In the genomic region with DNA sequence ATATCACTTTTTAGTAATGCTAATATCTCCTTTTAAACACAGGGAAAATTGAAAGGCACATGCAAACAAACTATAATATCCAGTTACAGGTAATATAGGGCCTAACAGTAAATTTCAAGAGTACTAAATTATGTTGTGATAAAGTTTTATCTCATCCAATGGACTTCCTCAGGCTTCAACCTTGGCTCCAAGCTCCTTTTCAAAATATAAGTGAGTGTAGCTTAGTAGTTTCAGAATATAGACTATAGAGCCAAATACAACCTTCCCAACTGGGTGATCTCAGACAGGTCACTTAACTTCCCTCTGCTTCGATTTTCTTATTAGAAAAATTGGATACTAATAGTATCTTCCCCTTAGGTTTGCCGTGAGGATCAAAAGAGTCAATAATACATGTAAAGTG, we compare ENCODE assay signal across 18 cellular contexts.
A peak's percentile ranks its signal among the peaks of the same experiment; 100 is the strongest.
DNase-seq lines count a peak whose midpoint lies in the region; ATAC-seq, FAIRE-seq and TF ChIP-seq lines count a peak whose summit lies in the region.
"Had no signal": no experiment of that assay in that cellular context is flagged by ENCODE, and none has a peak within 500 bp of the region (broad histone marks: within the 10 kb centered on the region; RNA-seq: fewer than 3 reads in every experiment).

No MANE protein-coding gene starts in this region.

- H3K4me1 ChIP-seq in K562 (replicated peaks in 1 of 2; ENCODE audit: control insufficient read depth in 2 of 2, insufficient read depth in 2 of 2, low read length in 2 of 2) = peaks cover 0 to 16% of the 10 kb centered on the region in 2 experiments; a peak in 4 of 5 replicates
- peaks cover 23% of the 10 kb centered on the region for H3K4me1 ChIP-seq in lower lobe of right lung
- H3K4me1 ChIP-seq in sigmoid colon = peaks cover 0 to 81% (median 64%) of the 10 kb centered on the region in 4 donors
- no peaks in the 10 kb centered on the region for H3K4me1 ChIP-seq in BE2C
- no peaks in the 10 kb centered on the region for H3K4me1 ChIP-seq in Karpas-422 (ENCODE audit: low read length)

- H2AFZ ChIP-seq in K562 (ENCODE audit: low read depth, low read length) = peak overlapping the region; percentile 93
- H2AFZ ChIP-seq in Karpas-422 (ENCODE audit: low read length) = no peak overlapping the region

- H3K4me3 ChIP-seq in AG04450 (ENCODE audit: low read depth, low read length) = no peak overlapping the region
- no peak overlapping the region for H3K4me3 ChIP-seq in K562
- H3K4me3 ChIP-seq in lower lobe of right lung = no peak overlapping the region
- no peak overlapping the region for H3K4me3 ChIP-seq in sigmoid colon
- no peak overlapping the region for H3K4me3 ChIP-seq in BE2C (ENCODE audit: low read depth, low read length)
- H3K4me3 ChIP-seq in Karpas-422 (ENCODE audit: low read length) = no peak overlapping the region
- H3K4me3 ChIP-seq: Peyer's patch, spleen had no signal

- H3K9me3 ChIP-seq in AG04450 (ENCODE audit: control insufficient read depth, insufficient read depth, low read length) (no peaks in the 10 kb centered on the region), K562 (replicated peaks; ENCODE audit: control insufficient read depth, insufficient read depth, low read depth, low read length) (no peaks in the 10 kb centered on the region), lower lobe of right lung (no peaks in the 10 kb centered on the region), sigmoid colon (no peaks in the 10 kb centered on the region), BE2C (no peaks in the 10 kb centered on the region), Karpas-422 (ENCODE audit: low read length) (no peaks in the 10 kb centered on the region)
- H3K9me3 ChIP-seq: Peyer's patch had no signal

- H3K9me2 ChIP-seq in Karpas-422 (replicated peaks; ENCODE audit: insufficient read depth, low read length) = no peaks in the 10 kb centered on the region; the same call in 1 of the 2 replicates

- intact Hi-C loops in K562 (cut with micrococcal nuclease) = no loop called here
- intact Hi-C loops in lower lobe of right lung (cut with DNase I) = no loop called here
- intact Hi-C loops in sigmoid colon (cut with DNase I) = loop anchor here (2.0 to 5.0 kb wide), 2 partner anchors 237 to 1231 kb away; a partner anchor contains a TSS
- intact Hi-C loops in left colon (cut with DNase I, micrococcal nuclease) = no loop called here

- no peak for DNase-seq in AG04450 (ENCODE audit: low read depth, low spot score)
- DNase-seq in K562 (ENCODE audit: extremely low read depth in 1 of 4, low spot score in 3 of 4) = no peak
- no peak for DNase-seq in lower lobe of right lung
- DNase-seq in sigmoid colon = no peak
- no peak for DNase-seq in BE2C
- DNase-seq in left colon = no peak
- no peak for DNase-seq in Karpas-422
- DNase-seq in NCI-H748 treated with DMSO at 0.1 percent for 48 hours (lab: John Stamatoyannopoulos, UW) = no peak
- DNase-seq: activated CD4-positive, alpha-beta memory T cell treated with anti-CD3 and anti-CD28 coated beads for 36 hours; activated T-cell treated with anti-CD3 and anti-CD28 coated beads, Interleukin-2, amount 50 U/mL, for 4 hours; effector CD4-positive, alpha-beta T cell; NCI-H1092; NCI-H2107; spleen had no signal

- no peaks in the 10 kb centered on the region for H3K27me3 ChIP-seq in AG04450 (ENCODE audit: control insufficient read depth, insufficient read depth, low read length)
- H3K27me3 ChIP-seq in K562 (ENCODE audit: control insufficient read depth in 2 of 2, insufficient read depth in 2 of 2, low read length in 2 of 2) = no peaks in the 10 kb centered on the region
- no peaks in the 10 kb centered on the region for H3K27me3 ChIP-seq in lower lobe of right lung (ENCODE audit: low read depth)
- H3K27me3 ChIP-seq in sigmoid colon = no peaks in the 10 kb centered on the region
- no peaks in the 10 kb centered on the region for H3K27me3 ChIP-seq in BE2C
- no peaks in the 10 kb centered on the region for H3K27me3 ChIP-seq in Karpas-422 (ENCODE audit: low read length)
- H3K27me3 ChIP-seq: Peyer's patch, spleen had no signal

- POLR2A ChIA-PET in AG04450 (lab: Yijun Ruan, JAX) (no interaction called here), K562 (lab: Yijun Ruan, JAX) (no interaction called here)

- no peak for TF ChIP-seq RAD21 in K562 (CRISPR knock-in tag; conservative IDR thresholded peaks at IDR 0.05 in 1 of 2, IDR thresholded peaks at IDR 0.05 in 1 of 2)

- TF ChIP-seq POLR2A in K562 (conservative IDR thresholded peaks at IDR 0.05) = no peak
- no peak for TF ChIP-seq POLR2A in sigmoid colon (IDR thresholded peaks at IDR 0.05)

- in situ Hi-C loops in K562 (cut with MboI) = no loop called here

- peak overlapping the region; percentile 84 for H3K27ac ChIP-seq in AG04450 (ENCODE audit: low read depth, low read length)
- H3K27ac ChIP-seq in K562 (ENCODE audit: extremely low read depth, low read depth, low read length) = peak overlapping the region; percentile 28; the same call in 2 of the 3 replicates
- peak overlapping the region; percentile 78 for H3K27ac ChIP-seq in lower lobe of right lung
- H3K27ac ChIP-seq in sigmoid colon = peak overlapping the region; percentile 78 to 90 (median 86)
- H3K27ac ChIP-seq in Karpas-422 (ENCODE audit: low read length) = no peak overlapping the region

- no peak for FAIRE-seq in K562 (lab: Jason Lieb, UNC)
- FAIRE-seq: urothelium cell line had no signal

- ATAC-seq in K562 (peak; percentile 27; the same call in 2 of the 3 replicates), lower lobe of right lung (no peak), left colon (no peak)
- ATAC-seq: activated naive CD4-positive, alpha-beta T cell treated with anti-CD3 and anti-CD28 coated beads, Interleukin-2, amount 50 U/mL, for 72 hours; activated T-cell treated with anti-CD3 and anti-CD28 coated beads, Interleukin-2, amount 50 U/mL, for 4 hours; stimulated activated effector memory CD8-positive, alpha-beta T cell treated with anti-CD3 and anti-CD28 coated beads, Interleukin-12 subunit alpha, Interleukin-12 subunit beta, amount 100 ng/mL, for 72 hours had no signal

- 0 out of 2 replicates have a peak overlapping the region, but pooled peaks have one; percentile 1 for H3K4me2 ChIP-seq in K562 (ENCODE audit: insufficient read depth, low read length)
- H3K4me2 ChIP-seq in Karpas-422 (ENCODE audit: low read depth, low read length, poor library complexity, severe bottlenecking) = no peak overlapping the region

- H3K79me2 ChIP-seq in K562 (ENCODE audit: control insufficient read depth, insufficient read depth, low read length) (no peaks in the 10 kb centered on the region), Karpas-422 (ENCODE audit: low read length) (no peaks in the 10 kb centered on the region)

- H3K9me1 ChIP-seq in K562 (ENCODE audit: control insufficient read depth, insufficient read depth, low read length) = no peaks in the 10 kb centered on the region

- WGBS in K562 (ENCODE audit: insufficient coverage, low coverage, missing lambda C conversion rate) = 14% methylated on average over 2 of the region's 2 CpGs
- 70 to 75% methylated on average over 2 of the region's 2 CpGs for WGBS in sigmoid colon, 2 donors

- TF ChIP-seq EP300 in K562 (IDR thresholded peaks at IDR 0.05; ENCODE audit: low read length) = no peak
- TF ChIP-seq EP300 in sigmoid colon (IDR thresholded peaks at IDR 0.05) = no peak

- no peaks in the 10 kb centered on the region for H3K36me3 ChIP-seq in K562 (ENCODE audit: control insufficient read depth, insufficient read depth, low read length)
- H3K36me3 ChIP-seq in lower lobe of right lung = no peaks in the 10 kb centered on the region
- no peaks in the 10 kb centered on the region for H3K36me3 ChIP-seq in sigmoid colon
- no peaks in the 10 kb centered on the region for H3K36me3 ChIP-seq in BE2C
- H3K36me3 ChIP-seq in Karpas-422 (ENCODE audit: insufficient read depth, low read length) = no peaks in the 10 kb centered on the region
- H3K36me3 ChIP-seq: Peyer's patch, spleen had no signal

- H3K9ac ChIP-seq in K562 (ENCODE audit: insufficient read depth in 1 of 2, low read depth in 2 of 2, low read length in 2 of 2) (no peak overlapping the region), Karpas-422 (ENCODE audit: low read length) (no peak overlapping the region)

- BruUV-seq in K562 (replicated peaks; lab: Mats Ljungman, UMichigan) = no TSS peak

- TF ChIP-seq CTCF in AG04450 (IDR thresholded peaks at IDR 0.05; ENCODE audit: low read depth, low read length) (no peak), K562 (IDR thresholded peaks at IDR 0.05 in 2 of 3, conservative IDR thresholded peaks at IDR 0.05 in 1 of 3; ENCODE audit: insufficient read depth in 2 of 3, low read depth in 1 of 3, low read length in 3 of 3) (no peak), lower lobe of right lung (IDR thresholded peaks at IDR 0.05) (no peak), sigmoid colon (IDR thresholded peaks at IDR 0.05) (no peak), BE2C (IDR thresholded peaks at IDR 0.05; ENCODE audit: low read depth, low read length) (no peak)

- H4K20me1 ChIP-seq in K562 (replicated peaks; ENCODE audit: control insufficient read depth, insufficient read depth, low read length) (no peaks in the 10 kb centered on the region), Karpas-422 (ENCODE audit: insufficient read depth, low read depth, low read length) (no peaks in the 10 kb centered on the region)

- CTCF ChIA-PET in AG04450 (lab: Charles Lee) = interaction anchor here (0.5 kb wide), 1 partner anchor 1193 kb away, joined by 5 read pairs; no protein-coding TSS in a partner anchor
- CTCF ChIA-PET in K562 (lab: Yijun Ruan, JAX; ENCODE audit: low intra/inter-chr PET ratio) = no interaction called here

TF ChIP-seq in K562, 482 proteins besides CTCF, POLR2A, EP300 and RAD21 (continues in another document):
- TF ChIP-seq, protein P1, sequence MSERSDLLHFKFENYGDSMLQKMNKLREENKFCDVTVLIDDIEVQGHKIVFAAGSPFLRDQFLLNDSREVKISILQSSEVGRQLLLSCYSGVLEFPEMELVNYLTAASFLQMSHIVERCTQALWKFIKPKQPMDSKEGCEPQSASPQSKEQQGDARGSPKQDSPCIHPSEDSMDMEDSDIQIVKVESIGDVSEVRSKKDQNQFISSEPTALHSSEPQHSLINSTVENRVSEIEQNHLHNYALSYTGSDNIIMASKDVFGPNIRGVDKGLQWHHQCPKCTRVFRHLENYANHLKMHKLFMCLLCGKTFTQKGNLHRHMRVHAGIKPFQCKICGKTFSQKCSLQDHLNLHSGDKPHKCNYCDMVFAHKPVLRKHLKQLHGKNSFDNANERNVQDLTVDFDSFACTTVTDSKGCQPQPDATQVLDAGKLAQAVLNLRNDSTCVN (CRISPR knock-in tag; IDR thresholded peaks at IDR 0.05) = no peak
- TF ChIP-seq HDAC8 (tag; IDR thresholded peaks at IDR 0.05) = no peak
- TF ChIP-seq ZC3H11A (IDR thresholded peaks at IDR 0.05; ENCODE audit: low read depth, low read length) = no peak
- TF ChIP-seq DPF2 (IDR thresholded peaks at IDR 0.05) = no peak
- peak; percentile 96 for TF ChIP-seq MYNN (IDR thresholded peaks at IDR 0.05)
- no peak; the same call in 1 of the 2 replicates for TF ChIP-seq MYNN (CRISPR knock-in tag; IDR thresholded peaks at IDR 0.05)
- TF ChIP-seq PCBP1 (IDR thresholded peaks at IDR 0.05; ENCODE audit: low read depth, low read length, poor library complexity, severe bottlenecking) = no peak
